24 cellular contexts compared by ENCODE assay signal in genomic region chr13:89816404-89816803, GRCh38.
A peak's percentile ranks its signal among the peaks of the same experiment; 100 is the strongest.
DNase-seq lines count a peak whose midpoint lies in the region; ATAC-seq and FAIRE-seq lines count a peak whose summit lies in the region.
"Had no signal": no experiment of that assay in that cellular context is flagged by ENCODE, and none has a peak within 500 bp of the region (broad histone marks: within the 10 kb centered on the region; RNA-seq: fewer than 3 reads in every experiment).

No MANE protein-coding gene starts in this region.

- no peaks in the 10 kb centered on the region for H3K27me3 ChIP-seq in small intestine (ENCODE audit: control insufficient read depth in 2 of 2, insufficient read depth in 2 of 2, low read length in 2 of 2)
- H3K27me3 ChIP-seq: BE2C, BLaER1 had no signal

- no peak overlapping the region for H3K27ac ChIP-seq in small intestine (ENCODE audit: low read depth in 1 of 2, low read length in 1 of 2)
- H3K27ac ChIP-seq: 22Rv1, BLaER1 had no signal

- H3K4me3 ChIP-seq in small intestine (ENCODE audit: low read depth in 1 of 2, low read length in 2 of 2): no peak overlapping the region
- H3K4me3 ChIP-seq: BLaER1 had no signal

- no peaks in the 10 kb centered on the region for H3K4me1 ChIP-seq in small intestine (ENCODE audit: control insufficient read depth in 2 of 2, insufficient read depth in 1 of 2, low read depth in 1 of 2, low read length in 1 of 2)
- H3K4me1 ChIP-seq: BLaER1 had no signal

- no peaks in the 10 kb centered on the region for H3K36me3 ChIP-seq in small intestine (ENCODE audit: control insufficient read depth in 2 of 2, insufficient read depth in 2 of 2, low read length in 2 of 2)
- H3K36me3 ChIP-seq: BE2C, BLaER1 had no signal

- no peaks in the 10 kb centered on the region for H3K9me3 ChIP-seq in small intestine (ENCODE audit: control insufficient read depth, low read depth)
- H3K9me3 ChIP-seq: BE2C had no signal

- ATAC-seq in HG02885 (IDR thresholded peaks at IDR 0.05; ENCODE audit: poor library complexity, unreplicated experiment) (no peak), HG03571 (IDR thresholded peaks at IDR 0.05; ENCODE audit: unreplicated experiment) (no peak)

- peak; percentile 63 for FAIRE-seq in A204.1 (lab: Jason Lieb, UNC)
- peak; percentile 19 for FAIRE-seq in TTC549 (lab: Jason Lieb, UNC)
- FAIRE-seq in frontal cortex (lab: Jason Lieb, UNC): peak; percentile 61
- FAIRE-seq in small intestine (lab: Jason Lieb, UNC): peak; percentile 86
- FAIRE-seq: GM12891 had no signal

- DNase-seq in frontal cortex (ENCODE audit: low spot score in 2 of 2) (no peak), small intestine (no peak), NCI-H2171 (lab: John Stamatoyannopoulos, UW) (no peak)
- DNase-seq: ACHN; BE2C; C1 segment of cervical spinal cord; CD4-positive, alpha-beta memory T cell; CD4-positive, CD25-positive, alpha-beta regulatory T cell; CD8-positive, alpha-beta memory T cell; COR-L47; DMS 273 treated with DMSO at 0.1 percent for 48 hours; DMS153; DMS53; DMS79; DND-41; EL; GF-D8 had no signal
